In genomic region chr9:110688329-110688728, GRCh38 we compare ENCODE assay signal across 1 cellular context.
TF ChIP-seq lines count a peak whose summit lies in the region.

No MANE protein-coding gene starts in this region.

TF ChIP-seq in HepG2, 621 proteins besides CTCF, POLR2A, EP300 and RAD21:
- TF ChIP-seq MNT (IDR thresholded peaks at IDR 0.05) (peak; percentile 40; the same call in 1 of the 2 replicates), PAWR (CRISPR knock-in tag; IDR thresholded peaks at IDR 0.05; ENCODE audit: borderline replicate concordance) (no peak)
